Comparison of ENCODE assay signal across 3 cellular contexts in the genomic region with DNA sequence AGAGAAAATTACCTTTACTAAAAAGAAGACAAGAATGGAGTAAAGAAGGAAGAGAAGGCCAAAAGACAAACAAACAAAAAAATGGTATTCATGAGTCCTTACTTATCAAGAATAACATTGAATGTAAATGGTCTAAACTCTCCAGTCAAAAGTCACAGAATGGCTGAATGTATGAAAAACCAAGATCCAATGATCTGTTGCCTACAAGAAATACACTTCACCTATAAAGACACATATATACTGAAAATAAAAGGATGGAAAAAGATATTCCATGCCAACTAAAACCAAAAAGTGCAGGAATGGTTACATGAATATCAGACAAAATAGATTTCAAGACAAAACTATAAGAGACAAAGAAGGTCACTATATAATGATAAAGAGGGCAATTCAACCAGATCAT.
"Had no signal": no experiment of that assay in that cellular context is flagged by ENCODE, and none has a peak within 500 bp of the region (broad histone marks: within the 10 kb centered on the region; RNA-seq: fewer than 3 reads in every experiment).

No MANE protein-coding gene starts in this region.

- DNase-seq: GDM1, GF-D8 had no signal

- H3K4me3 ChIP-seq: GM12878 had no signal
